Comparison of ENCODE assay signal across 8 cellular contexts in the genomic region with DNA sequence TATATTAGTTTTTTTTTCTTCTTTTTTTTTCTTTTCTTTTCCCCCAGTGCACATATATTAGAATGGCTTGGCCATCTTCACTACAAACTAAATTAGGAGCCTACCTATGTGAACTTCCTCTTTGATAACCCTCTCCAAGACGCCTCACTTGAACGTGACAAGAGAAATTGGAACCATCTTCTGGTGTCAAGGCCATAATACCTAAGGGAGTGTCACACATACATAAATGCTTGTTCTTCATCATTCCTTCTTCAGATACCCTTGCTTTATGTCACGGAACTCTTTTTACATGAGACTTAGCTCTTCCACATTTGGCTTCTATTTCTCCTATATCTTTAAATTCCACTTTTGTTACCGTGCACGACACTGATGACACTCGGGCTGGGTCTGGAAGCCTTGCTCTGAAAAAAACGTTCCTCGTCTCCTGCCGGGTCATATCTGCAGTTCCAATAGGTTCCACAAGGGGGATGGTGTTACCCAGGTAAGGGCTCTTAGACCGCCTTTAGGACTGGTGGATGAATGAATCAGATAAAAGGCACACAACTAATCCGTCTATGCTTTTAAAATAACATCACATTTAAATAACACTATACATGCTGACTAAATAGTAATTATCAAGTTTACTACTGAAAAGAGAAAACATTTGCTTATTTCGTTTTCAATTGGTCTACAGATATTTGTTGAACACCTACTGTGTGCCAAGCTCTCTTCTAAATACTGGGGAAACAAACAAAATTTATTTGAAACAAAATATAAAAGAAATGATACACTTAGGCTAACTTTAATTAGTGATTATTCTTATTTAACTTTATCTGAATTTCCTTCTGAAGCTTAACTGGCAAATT. TPM values are rescaled to one million over a fixed set of nuclear protein-coding genes. Genes with fewer than 3 reads are reported as not detected.
DNase-seq lines count a peak whose midpoint lies in the region; ATAC-seq and TF ChIP-seq lines count a peak whose summit lies in the region.

No MANE protein-coding gene starts in this region.

- TF ChIP-seq CTCF in GM12864 (IDR thresholded peaks at IDR 0.05; ENCODE audit: low read depth, low read length, missing control alignments) (peak; percentile 60), MCF 10A (IDR thresholded peaks at IDR 0.05; ENCODE audit: unreplicated experiment) (peak; percentile 45)

- CTCF ChIA-PET in MCF 10A (lab: Yijun Ruan, JAX) = interaction anchor here (0.6 to 2.2 kb wide), 14 partner anchors 10 to 777 kb away, joined by 3 to 15 read pairs (median 4); a partner anchor contains a TSS

- intact Hi-C loops in MCF 10A (cut with micrococcal nuclease) = loop anchor here (1.0 kb wide), 2 partner anchors 66 to 467 kb away; no protein-coding TSS in a partner anchor

- H3K27me3 Mint-ChIP-seq in MCF 10A (ENCODE audit: insufficient read depth, unreplicated experiment) = peaks cover 48% of the 10 kb centered on the region

- H3K4me3 Mint-ChIP-seq in MCF 10A (ENCODE audit: unreplicated experiment) = no peak overlapping the region

- peaks cover 5% of the 10 kb centered on the region for H3K4me1 Mint-ChIP-seq in MCF 10A (ENCODE audit: insufficient read depth, unreplicated experiment)

- H3K4me3 ChIP-seq in GM12864 (ENCODE audit: low read depth, low read length) = no peak overlapping the region

- POLR2A ChIA-PET in MCF 10A (lab: Yijun Ruan, JAX) = no interaction called here

- ATAC-seq in left lobe of liver = peak; percentile 91

- H3K27ac Mint-ChIP-seq in MCF 10A (ENCODE audit: low read depth, unreplicated experiment) = no peak overlapping the region

- H3K9me3 Mint-ChIP-seq in MCF 10A (ENCODE audit: unreplicated experiment) = no peaks in the 10 kb centered on the region

- DNase-seq in GM12864 (ENCODE audit: low read depth) = peak; percentile 19
- peak; percentile 52 for DNase-seq in H4 (ENCODE audit: low spot score)
- DNase-seq in NCI-H1105 (lab: John Stamatoyannopoulos, UW) = peak; percentile 14
- DNase-seq in UCSD-AML1 (lab: John Stamatoyannopoulos, UW; ENCODE audit: unreplicated experiment) = peak; percentile 25
- DNase-seq in MCF 10A (ENCODE audit: unreplicated experiment) = peak; percentile 76
- DNase-seq in left lobe of liver (ENCODE audit: low spot score) = peak; percentile 45
- DNase-seq in stimulated activated CD8-positive, alpha-beta memory T cell treated with anti-CD3 and anti-CD28 coated beads, Interleukin-4, amount 100 ng/mL, for 1 hour (ENCODE audit: low read depth in 2 of 2, low spot score in 1 of 2) = peak; percentile 23 to 32
- DNase-seq in MV-4-11 (lab: John Stamatoyannopoulos, UW) = no peak

- H3K36me3 Mint-ChIP-seq in MCF 10A (ENCODE audit: insufficient read depth, unreplicated experiment) = no peaks in the 10 kb centered on the region

- no TSS peak for BruUV-seq in MCF 10A (replicated peaks; lab: Mats Ljungman, UMichigan)

RNA-seq across cellular contexts. Expression of a gene that starts 19.9 kb away (rescaled TPM):
- total RNA-seq in H4 (2014; rRNA removed; shearing (Covaris generic)) = not detected in 2 replicates
- total RNA-seq in MCF 10A (2022) = not detected in 2 replicates
- total RNA-seq in left lobe of liver = not detected

RNA-seq across cellular contexts. Expression of a gene that starts 37.3 kb away (rescaled TPM):
- not detected in 2 replicates for total RNA-seq in H4 (2014; rRNA removed; shearing (Covaris generic))
- total RNA-seq in MCF 10A (2022) = not detected in 2 replicates
- total RNA-seq in left lobe of liver = not detected
